In the genomic region with DNA sequence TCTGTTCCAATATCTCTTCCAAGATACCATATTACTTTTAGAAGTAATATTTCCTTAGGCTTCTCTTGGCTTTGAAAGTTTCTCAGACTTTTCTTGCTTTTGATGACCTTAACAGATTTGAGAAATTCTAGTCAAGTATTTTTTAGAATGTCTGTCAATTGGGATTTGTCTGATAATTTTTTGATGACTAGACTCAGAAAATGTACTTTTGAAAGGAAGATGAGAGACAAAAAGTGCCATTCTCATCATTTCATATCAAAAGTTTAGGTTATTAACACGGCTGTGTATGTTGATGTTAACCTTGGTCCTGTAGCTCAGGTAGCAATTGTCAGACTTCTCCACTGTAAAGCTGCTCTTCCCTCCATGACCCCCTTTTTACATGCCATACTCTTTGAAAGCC, we compare ENCODE assay signal across 30 cellular contexts.
"Had no signal": no experiment of that assay in that cellular context is flagged by ENCODE, and none has a peak within 500 bp of the region (broad histone marks: within the 10 kb centered on the region; RNA-seq: fewer than 3 reads in every experiment).

No MANE protein-coding gene starts in this region.

- H3K4me3 ChIP-seq: MG63 had no signal

- H3K36me3 ChIP-seq: MG63 had no signal

- H3K27me3 ChIP-seq: MG63 had no signal

- DNase-seq: Karpas-422, Kasumi-1, MG63, MM.1S, MV-4-11, NCI-H1048, NCI-H1092, NCI-H1092 treated with DMSO at 0.1 percent for 48 hours, NCI-H1105, NCI-H1417 treated with DMSO at 0.1 percent for 48 hours, NCI-H1436, NCI-H1436 treated with DMSO at 0.1 percent for 48 hours, NCI-H1694, NCI-H1694 treated with DMSO at 0.1 percent for 48 hours, NCI-H187, NCI-H187 treated with DMSO at 0.1 percent for 48 hours, NCI-H1930, NCI-H2029, NCI-H2029 treated with DMSO at 0.1 percent for 48 hours, NCI-H2081 treated with DMSO at 0.1 percent for 48 hours, NCI-H2107, NCI-H2171, NCI-H2171 treated with DMSO at 0.1 percent for 48 hours, NCI-H2227 treated with DMSO at 0.1 percent for 48 hours, NCI-H226, NCI-H345, NCI-H446, NCI-H446 treated with DMSO at 0.1 percent for 48 hours, NCI-H510A, NCI-H510A treated with DMSO at 0.1 percent for 48 hours had no signal

- H3K9me3 ChIP-seq: MG63 had no signal
